In the genomic region with DNA sequence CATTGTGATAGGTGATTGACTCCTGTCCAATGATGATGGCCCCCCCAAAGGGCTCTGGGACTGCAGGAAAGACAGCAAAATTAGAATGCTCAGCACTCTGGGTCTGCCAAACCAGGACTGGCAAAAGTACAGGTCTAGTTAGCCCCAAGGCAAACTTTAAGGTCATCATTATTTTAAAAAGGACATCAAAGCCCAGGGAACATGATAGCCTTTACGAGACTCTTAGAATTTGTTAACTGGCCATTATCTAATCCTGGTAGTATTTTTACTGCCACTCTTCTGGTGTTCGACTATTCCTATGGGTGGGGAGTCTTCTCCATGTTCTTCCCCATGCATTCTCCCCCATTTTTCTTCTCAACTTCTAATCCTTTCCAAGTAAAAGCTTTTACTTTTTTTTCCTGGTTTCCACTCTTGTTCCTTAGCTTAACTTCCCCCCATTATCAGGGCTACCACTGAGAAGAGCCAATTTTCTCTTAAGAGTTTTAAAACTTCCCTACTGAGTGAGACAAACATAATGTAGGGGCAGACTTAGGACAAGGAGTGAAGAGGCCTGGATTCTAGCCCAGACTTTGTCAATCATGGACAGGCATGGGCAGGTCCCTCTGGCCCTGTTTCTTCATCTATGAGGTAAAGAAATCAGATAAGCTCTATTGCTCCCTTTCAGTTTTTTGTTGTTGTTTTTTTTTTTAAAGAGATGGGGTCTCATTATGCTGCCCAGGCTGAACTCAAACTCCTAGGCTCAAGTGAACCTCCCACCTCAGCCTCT, we compare ENCODE assay signal across 14 cellular contexts. TPM values are rescaled to one million over a fixed set of nuclear protein-coding genes. Genes with fewer than 3 reads are reported as not detected.
DNase-seq lines count a peak whose midpoint lies in the region; FAIRE-seq and TF ChIP-seq lines count a peak whose summit lies in the region.
"Had no signal": no experiment of that assay in that cellular context is flagged by ENCODE, and none has a peak within 500 bp of the region (broad histone marks: within the 10 kb centered on the region; RNA-seq: fewer than 3 reads in every experiment).

No MANE protein-coding gene starts in this region.

- peak overlapping the region; percentile 19 for H3K9ac ChIP-seq in keratinocyte (ENCODE audit: control insufficient read depth, extremely low read depth, insufficient read depth, low read length)

- H3K9me3 ChIP-seq in keratinocyte (ENCODE audit: control insufficient read depth, low read depth, low read length), result no peaks in the 10 kb centered on the region
- H3K9me3 ChIP-seq: upper lobe of left lung had no signal

- no peaks in the 10 kb centered on the region for H3K27me3 ChIP-seq in keratinocyte (ENCODE audit: control insufficient read depth, extremely low read depth, insufficient read depth, low read length)
- H3K27me3 ChIP-seq: upper lobe of left lung had no signal

- dilution Hi-C loops in keratinocyte (cut with MboI; ENCODE audit: extremely low pct_ligation_motif_present, low sequenced_read_pairs), result no loop called here

- H3K27ac ChIP-seq in C4-2B (peak overlapping the region; percentile 48; the same call in 1 of the 2 replicates), keratinocyte (ENCODE audit: control insufficient read depth, insufficient read depth, low read length) (no peak overlapping the region)
- H3K27ac ChIP-seq: upper lobe of left lung had no signal

- peaks cover 5% of the 10 kb centered on the region for H4K20me1 ChIP-seq in keratinocyte (ENCODE audit: control insufficient read depth, extremely low read depth, insufficient read depth, low read length)

- peaks cover 49% of the 10 kb centered on the region for H3K79me2 ChIP-seq in keratinocyte (ENCODE audit: control insufficient read depth, insufficient read depth, low read length)

- H3K4me3 ChIP-seq in choroid plexus epithelial cell (ENCODE audit: low read depth, low read length) (no peak overlapping the region), keratinocyte (ENCODE audit: control insufficient read depth in 2 of 3, extremely low read depth in 1 of 3, insufficient read depth in 2 of 3, low read depth in 1 of 3, low read length in 3 of 3) (no peak overlapping the region)
- H3K4me3 ChIP-seq: upper lobe of left lung had no signal

- no peak for TF ChIP-seq CTCF in C4-2B (conservative IDR thresholded peaks at IDR 0.05)
- no peak for TF ChIP-seq CTCF in choroid plexus epithelial cell (conservative IDR thresholded peaks at IDR 0.05; ENCODE audit: low read depth, low read length)
- TF ChIP-seq CTCF in keratinocyte (optimal IDR thresholded peaks at IDR 0.05 in 1 of 3, IDR thresholded peaks at IDR 0.05 in 1 of 3, conservative IDR thresholded peaks at IDR 0.05 in 1 of 3; ENCODE audit: extremely low read depth in 1 of 3, insufficient read depth in 2 of 3, low read length in 3 of 3), result no peak

- H3K4me2 ChIP-seq in keratinocyte (ENCODE audit: control insufficient read depth, extremely low read depth, insufficient read depth, low read depth, low read length), result no peak overlapping the region

- no peak overlapping the region for H2AFZ ChIP-seq in keratinocyte (ENCODE audit: control insufficient read depth, low read length)

- peak; percentile 59 for FAIRE-seq in keratinocyte (lab: Jason Lieb, UNC)
- FAIRE-seq: GM19239 had no signal

- peaks cover 39 to 61% of the 10 kb centered on the region in 2 experiments for H3K36me3 ChIP-seq in keratinocyte (ENCODE audit: control insufficient read depth in 2 of 2, extremely low read depth in 1 of 2, insufficient read depth in 2 of 2, low read length in 2 of 2)

- DNase-seq in NCI-H2196 (lab: John Stamatoyannopoulos, UW; ENCODE audit: unreplicated experiment), result peak; percentile 66
- peak; percentile 87 for DNase-seq in choroid plexus epithelial cell (ENCODE audit: low read depth)
- DNase-seq in keratinocyte (ENCODE audit: low read depth, low spot score), result no peak
- DNase-seq in SIG-M5 (lab: John Stamatoyannopoulos, UW), result no peak
- DNase-seq in NCI-H1417 treated with DMSO at 0.1 percent for 48 hours (lab: John Stamatoyannopoulos, UW), result no peak
- no peak for DNase-seq in T-helper 2 cell
- no peak for DNase-seq in hepatic stellate cell (ENCODE audit: low spot score)
- DNase-seq: Calu3, Kasumi-1, NCI-H187 treated with DMSO at 0.1 percent for 48 hours, NCI-H774, upper lobe of left lung had no signal

- peaks cover 23% of the 10 kb centered on the region for H3K4me1 ChIP-seq in keratinocyte (ENCODE audit: control insufficient read depth, extremely low read depth, insufficient read depth, low read length)

- H3K9me1 ChIP-seq in keratinocyte (ENCODE audit: control insufficient read depth, extremely low read depth, insufficient read depth, low read length), result peaks cover 4% of the 10 kb centered on the region

RNA-seq across cellular contexts. Expression of gene DDB1, which starts 7.1 kb away (rescaled TPM):
- polyA plus RNA-seq in keratinocyte, result 187 to 236 TPM (median 212 TPM) in 3 replicates
- 68.5 TPM for polyA plus RNA-seq in keratinocyte (2011; ENCODE audit: low read depth)
- 181 and 206 TPM in 2 replicates for polyA plus RNA-seq in keratinocyte (2011; cell fraction: cytosol; rRNA removed)
- 290 and 325 TPM in 2 replicates for polyA plus RNA-seq in keratinocyte (2011; cell fraction: nucleus; rRNA removed)
- 108 and 136 TPM in 2 replicates for polyA plus RNA-seq in keratinocyte (2012; ENCODE audit: low replicate concordance)
- polyA minus RNA-seq in keratinocyte, result 210 to 358 TPM (median 329 TPM) in 3 replicates
- 307 TPM for polyA minus RNA-seq in keratinocyte (2011; cell fraction: cytosol; rRNA and poly(A)+ RNA removed)
- polyA minus RNA-seq in keratinocyte (2011; cell fraction: nucleus; rRNA and poly(A)+ RNA removed), result 185 and 265 TPM in 2 replicates

RNA-seq across cellular contexts. Expression of gene TKFC, which starts 7.2 kb away (rescaled TPM):
- 15.4 to 23.1 TPM (median 18.3 TPM) in 3 replicates for polyA plus RNA-seq in keratinocyte
- 9.6 TPM for polyA plus RNA-seq in keratinocyte (2011; ENCODE audit: low read depth)
- polyA plus RNA-seq in keratinocyte (2011; cell fraction: cytosol; rRNA removed), result 11.3 and 20.9 TPM in 2 replicates
- 49.7 and 61.6 TPM in 2 replicates for polyA plus RNA-seq in keratinocyte (2011; cell fraction: nucleus; rRNA removed)
- polyA plus RNA-seq in keratinocyte (2012; ENCODE audit: low replicate concordance), result 21.5 and 23.1 TPM in 2 replicates
- polyA minus RNA-seq in keratinocyte, result 24.2 to 34.2 TPM (median 26.2 TPM) in 3 replicates
- 28.8 TPM for polyA minus RNA-seq in keratinocyte (2011; cell fraction: cytosol; rRNA and poly(A)+ RNA removed)
- 19.0 and 25.4 TPM in 2 replicates for polyA minus RNA-seq in keratinocyte (2011; cell fraction: nucleus; rRNA and poly(A)+ RNA removed)

RNA-seq across cellular contexts. Expression of gene VWCE, which starts 30.7 kb away (rescaled TPM):
- 0.14 to 0.82 TPM (median 0.30 TPM) in 3 replicates for polyA plus RNA-seq in keratinocyte
- 0.64 TPM for polyA plus RNA-seq in keratinocyte (2011; ENCODE audit: low read depth)
- 0.05 and 0.09 TPM in 2 replicates for polyA plus RNA-seq in keratinocyte (2011; cell fraction: cytosol; rRNA removed)
- 2.5 and 4.0 TPM in 2 replicates for polyA plus RNA-seq in keratinocyte (2011; cell fraction: nucleus; rRNA removed)
- polyA plus RNA-seq in keratinocyte (2012; ENCODE audit: low replicate concordance), result 0.28 and 1.2 TPM in 2 replicates
- 0.43 to 2.6 TPM (median 1.6 TPM) in 3 replicates for polyA minus RNA-seq in keratinocyte
- not detected for polyA minus RNA-seq in keratinocyte (2011; cell fraction: cytosol; rRNA and poly(A)+ RNA removed)
- 1.4 and 1.7 TPM in 2 replicates for polyA minus RNA-seq in keratinocyte (2011; cell fraction: nucleus; rRNA and poly(A)+ RNA removed)

RNA-seq across cellular contexts. Expression of gene CYB561A3, which starts 35.9 kb away (rescaled TPM):
- 42.3 to 124 TPM (median 62.3 TPM) in 3 replicates for polyA plus RNA-seq in keratinocyte
- 5.1 TPM for polyA plus RNA-seq in keratinocyte (2011; ENCODE audit: low read depth)
- polyA plus RNA-seq in keratinocyte (2011; cell fraction: cytosol; rRNA removed), result 63.6 and 95.2 TPM in 2 replicates
- polyA plus RNA-seq in keratinocyte (2011; cell fraction: nucleus; rRNA removed), result 108 and 123 TPM in 2 replicates
- 31.6 and 43.8 TPM in 2 replicates for polyA plus RNA-seq in keratinocyte (2012; ENCODE audit: low replicate concordance)
- polyA minus RNA-seq in keratinocyte, result 66.4 to 188 TPM (median 180 TPM) in 3 replicates
- polyA minus RNA-seq in keratinocyte (2011; cell fraction: cytosol; rRNA and poly(A)+ RNA removed), result 72.1 TPM
- 64.9 and 76.6 TPM in 2 replicates for polyA minus RNA-seq in keratinocyte (2011; cell fraction: nucleus; rRNA and poly(A)+ RNA removed)

RNA-seq across cellular contexts. Expression of gene TMEM138, which starts 36.3 kb away (rescaled TPM):
- polyA plus RNA-seq in keratinocyte, result 66.1 to 118 TPM (median 85.4 TPM) in 3 replicates
- polyA plus RNA-seq in keratinocyte (2011; ENCODE audit: low read depth), result 6.0 TPM
- 66.9 and 115 TPM in 2 replicates for polyA plus RNA-seq in keratinocyte (2011; cell fraction: cytosol; rRNA removed)
- 101 and 119 TPM in 2 replicates for polyA plus RNA-seq in keratinocyte (2011; cell fraction: nucleus; rRNA removed)
- 37.8 and 43.0 TPM in 2 replicates for polyA plus RNA-seq in keratinocyte (2012; ENCODE audit: low replicate concordance)
- polyA minus RNA-seq in keratinocyte, result 44.0 to 72.4 TPM (median 56.3 TPM) in 3 replicates
- polyA minus RNA-seq in keratinocyte (2011; cell fraction: cytosol; rRNA and poly(A)+ RNA removed), result 13.2 TPM
- 19.8 and 27.8 TPM in 2 replicates for polyA minus RNA-seq in keratinocyte (2011; cell fraction: nucleus; rRNA and poly(A)+ RNA removed)

Comparison
In these comparisons a context has a peak if more than half of its experiments do, and no peak if none do; other contexts are left out.
1. DNase-seq: peak in NCI-H2196 (single experiment) and choroid plexus epithelial cell (single experiment); none in keratinocyte (single experiment), SIG-M5 (single experiment), NCI-H1417 treated with DMSO at 0.1 percent for 48 hours (single experiment), T-helper 2 cell (0 of 5) and hepatic stellate cell (single experiment).